In the genomic region with DNA sequence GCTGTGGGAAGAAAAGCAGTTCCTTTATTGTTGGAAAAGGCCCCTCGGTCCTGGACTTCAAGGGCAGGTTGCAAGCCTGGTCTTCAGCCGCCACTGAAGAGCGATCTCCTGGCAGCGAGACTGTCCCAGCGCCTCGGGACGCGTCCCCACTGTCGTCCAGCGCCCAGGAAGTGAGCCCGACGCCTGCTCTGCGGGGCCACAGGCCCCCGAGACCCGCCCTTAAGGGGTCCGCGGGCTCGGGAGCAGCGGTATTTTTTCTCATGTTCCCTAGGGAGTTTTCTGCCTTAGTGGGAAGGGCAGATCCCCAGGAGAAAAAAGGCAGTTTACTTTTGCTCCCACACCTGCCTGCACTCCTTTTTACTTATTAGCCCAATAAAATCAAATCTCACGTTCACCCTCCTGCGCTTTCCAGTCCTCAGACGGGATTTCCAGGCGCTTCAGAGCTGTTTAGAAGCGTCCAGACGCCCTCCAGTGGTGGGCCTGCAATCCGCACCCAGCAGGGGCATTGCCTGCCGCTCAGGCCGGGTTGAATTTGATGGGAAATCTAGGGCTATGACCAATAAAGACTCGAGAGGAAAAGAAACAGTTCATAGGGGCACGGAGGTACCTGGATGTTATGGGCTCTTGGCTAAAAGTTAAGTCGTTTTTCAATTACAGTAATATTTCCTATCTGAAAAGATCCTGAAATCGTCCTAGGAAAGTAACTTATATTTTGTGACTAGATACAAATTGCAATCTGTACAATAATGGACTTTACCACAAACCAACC, we compare ENCODE assay signal across 8 cellular contexts. TPM values are rescaled to one million over a fixed set of nuclear protein-coding genes. Genes with fewer than 3 reads are reported as not detected.
DNase-seq lines count a peak whose midpoint lies in the region; ATAC-seq and TF ChIP-seq lines count a peak whose summit lies in the region.

No MANE protein-coding gene starts in this region.

- peak overlapping the region; percentile 46 for H3K27ac Mint-ChIP-seq in T-helper 2 cell treated with Interferon-gamma antibody and Interleukin-4, amounts not matched to agents 5 μg/mL and 100 μg/mL, for 36 hours

- TF ChIP-seq CTCF in GM13977 (IDR thresholded peaks at IDR 0.05; ENCODE audit: extremely low read depth, insufficient read depth, missing control alignments): peak; percentile 98
- TF ChIP-seq CTCF in astrocyte of the spinal cord (IDR thresholded peaks at IDR 0.05; ENCODE audit: low read depth, low read length): peak; percentile 98
- peak; percentile 99 for TF ChIP-seq CTCF in hepatocyte (IDR thresholded peaks at IDR 0.05; ENCODE audit: poor library complexity)

- H3K9me2 ChIP-seq in hepatocyte (replicated peaks; ENCODE audit: insufficient read depth): no peaks in the 10 kb centered on the region

- DNase-seq in GM13977 (ENCODE audit: low spot score): peak; percentile 86
- DNase-seq in NCI-H1694 (lab: John Stamatoyannopoulos, UW): peak; percentile 80
- peak; percentile 68 for DNase-seq in T-helper 2 cell treated with Interferon-gamma antibody and Interleukin-4, amounts not matched to agents 5 μg/mL and 100 μg/mL, for 36 hours (ENCODE audit: low spot score)
- peak; percentile 92 for DNase-seq in astrocyte of the spinal cord (ENCODE audit: low read depth, low spot score)
- peak; percentile 95 for DNase-seq in hepatocyte (ENCODE audit: low spot score)
- peak; percentile 93 for DNase-seq in retina
- no peak for DNase-seq in OCI-M2 (lab: John Stamatoyannopoulos, UW; ENCODE audit: unreplicated experiment)

- no peaks in the 10 kb centered on the region for H3K9me3 ChIP-seq in hepatocyte (ENCODE audit: low read depth)

- no peaks in the 10 kb centered on the region for H4K20me1 ChIP-seq in hepatocyte (ENCODE audit: insufficient read depth, poor library complexity, severe bottlenecking)

- H3K4me3 ChIP-seq in astrocyte of the spinal cord (ENCODE audit: low read depth, low read length) (peak overlapping the region; percentile 66), hepatocyte (peak overlapping the region; percentile 35)

- peak overlapping the region; percentile 91 for H3K4me2 ChIP-seq in hepatocyte

- H3K4me1 Mint-ChIP-seq in T-helper 2 cell treated with Interferon-gamma antibody and Interleukin-4, amounts not matched to agents 5 μg/mL and 100 μg/mL, for 36 hours (ENCODE audit: low read depth): peaks cover 33% of the 10 kb centered on the region

- no peaks in the 10 kb centered on the region for H3K27me3 ChIP-seq in hepatocyte

- H3K36me3 Mint-ChIP-seq in T-helper 2 cell treated with Interferon-gamma antibody and Interleukin-4, amounts not matched to agents 5 μg/mL and 100 μg/mL, for 36 hours (ENCODE audit: low read depth): no peaks in the 10 kb centered on the region

- H3K4me3 Mint-ChIP-seq in T-helper 2 cell treated with Interferon-gamma antibody and Interleukin-4, amounts not matched to agents 5 μg/mL and 100 μg/mL, for 36 hours: peak overlapping the region; percentile 81

- no peaks in the 10 kb centered on the region for H3K9me3 Mint-ChIP-seq in T-helper 2 cell treated with Interferon-gamma antibody and Interleukin-4, amounts not matched to agents 5 μg/mL and 100 μg/mL, for 36 hours

- H3K27ac ChIP-seq in hepatocyte: peak overlapping the region; percentile 78

- 2% methylated on average over 32 of the region's 32 CpGs for WGBS in hepatocyte (ENCODE audit: low lambda C conversion rate, missing lambda C conversion rate)

- H2AFZ ChIP-seq in hepatocyte: peak overlapping the region; percentile 82

- H3K36me3 ChIP-seq in hepatocyte (replicated peaks; ENCODE audit: insufficient read depth, low read depth): no peaks in the 10 kb centered on the region

- peaks cover 69% of the 10 kb centered on the region for H3K27me3 Mint-ChIP-seq in T-helper 2 cell treated with Interferon-gamma antibody and Interleukin-4, amounts not matched to agents 5 μg/mL and 100 μg/mL, for 36 hours (ENCODE audit: low read depth)

- H3K79me2 ChIP-seq in hepatocyte: peaks cover 29% of the 10 kb centered on the region

- in situ Hi-C loops in GM13977 (cut with MboI; ENCODE audit: low pct_unique_long_range_greater_than_20kb, low sequenced_read_pairs, unreplicated experiment) (no loop called here), astrocyte of the spinal cord (cut with HindIII; ENCODE audit: low sequenced_read_pairs) (no loop called here)

- ATAC-seq in HG02884 (IDR thresholded peaks at IDR 0.05; ENCODE audit: unreplicated experiment): peak; percentile 69

- no peaks in the 10 kb centered on the region for H3K4me1 ChIP-seq in hepatocyte (ENCODE audit: insufficient read depth)

RNA-seq across cellular contexts. Expression of a gene that starts 2.8 kb away (rescaled TPM):
- total RNA-seq in hepatocyte: 10.2 and 18.8 TPM in 2 replicates
- 8.5 and 12.1 TPM in 2 replicates for polyA plus RNA-seq in hepatocyte
